ENCODE assay signal across 1 cellular context in the genomic region with DNA sequence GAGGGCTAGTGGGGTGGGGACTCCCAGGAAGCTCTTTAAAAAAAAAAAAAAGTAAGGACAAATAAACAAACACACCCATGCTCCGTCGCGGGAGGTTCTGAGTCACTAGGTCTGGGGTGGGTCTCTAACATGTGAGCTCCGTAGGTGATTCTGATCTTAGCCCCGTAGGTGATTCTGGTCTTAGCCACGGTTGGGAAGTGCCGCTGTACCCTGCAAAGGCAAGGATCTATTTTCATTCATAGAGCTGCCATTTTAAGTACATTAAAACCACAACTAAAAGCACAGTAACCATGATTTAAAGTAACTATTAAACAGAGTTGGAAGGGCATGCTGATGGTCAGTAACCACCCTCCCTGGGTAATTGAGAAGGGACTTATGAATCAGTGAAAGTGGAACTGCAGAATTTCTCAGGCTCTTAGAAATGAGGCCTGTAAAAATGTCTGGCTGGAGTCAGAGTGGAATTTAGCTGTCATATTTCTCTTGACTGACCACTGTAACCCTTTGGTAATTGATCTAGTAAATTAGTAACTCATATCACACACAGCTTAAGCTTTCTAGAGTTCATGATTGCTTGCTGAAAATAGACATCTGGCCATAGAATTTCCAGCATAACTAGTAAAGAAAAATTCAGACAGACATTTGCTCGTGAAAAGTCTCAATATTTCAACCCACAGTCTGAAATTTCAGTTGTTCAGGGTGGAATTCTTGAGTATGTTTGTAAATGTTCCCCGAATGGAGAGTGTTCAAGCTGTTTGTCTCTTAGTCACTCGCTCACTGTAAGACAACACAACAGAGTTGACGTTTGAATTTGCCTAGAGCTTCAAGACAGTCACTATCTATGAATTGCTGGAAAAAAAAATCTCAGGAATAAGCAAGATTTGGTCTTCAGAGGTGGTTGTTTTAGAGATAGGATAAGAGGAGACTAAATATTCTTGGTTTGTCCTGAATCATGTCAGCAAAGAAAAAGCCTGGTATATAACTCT.
TF ChIP-seq lines count a peak whose summit lies in the region.

No MANE protein-coding gene starts in this region.

TF ChIP-seq in A549, 52 proteins besides CTCF, POLR2A, EP300 and RAD21 (continued from another document):
- TF ChIP-seq, protein P1, sequence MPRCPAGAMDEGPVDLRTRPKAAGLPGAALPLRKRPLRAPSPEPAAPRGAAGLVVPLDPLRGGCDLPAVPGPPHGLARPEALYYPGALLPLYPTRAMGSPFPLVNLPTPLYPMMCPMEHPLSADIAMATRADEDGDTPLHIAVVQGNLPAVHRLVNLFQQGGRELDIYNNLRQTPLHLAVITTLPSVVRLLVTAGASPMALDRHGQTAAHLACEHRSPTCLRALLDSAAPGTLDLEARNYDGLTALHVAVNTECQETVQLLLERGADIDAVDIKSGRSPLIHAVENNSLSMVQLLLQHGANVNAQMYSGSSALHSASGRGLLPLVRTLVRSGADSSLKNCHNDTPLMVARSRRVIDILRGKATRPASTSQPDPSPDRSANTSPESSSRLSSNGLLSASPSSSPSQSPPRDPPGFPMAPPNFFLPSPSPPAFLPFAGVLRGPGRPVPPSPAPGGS (IDR thresholded peaks at IDR 0.05): peak; percentile 79; the same call in 2 of the 3 replicates
- no peak for TF ChIP-seq CBX2 (IDR thresholded peaks at IDR 0.05; ENCODE audit: borderline replicate concordance, low read depth)
- peak; percentile 47; the same call in 2 of the 3 replicates for TF ChIP-seq SMC3 (IDR thresholded peaks at IDR 0.05)
- TF ChIP-seq HDAC2 (IDR thresholded peaks at IDR 0.05): no peak
- TF ChIP-seq, protein P2, sequence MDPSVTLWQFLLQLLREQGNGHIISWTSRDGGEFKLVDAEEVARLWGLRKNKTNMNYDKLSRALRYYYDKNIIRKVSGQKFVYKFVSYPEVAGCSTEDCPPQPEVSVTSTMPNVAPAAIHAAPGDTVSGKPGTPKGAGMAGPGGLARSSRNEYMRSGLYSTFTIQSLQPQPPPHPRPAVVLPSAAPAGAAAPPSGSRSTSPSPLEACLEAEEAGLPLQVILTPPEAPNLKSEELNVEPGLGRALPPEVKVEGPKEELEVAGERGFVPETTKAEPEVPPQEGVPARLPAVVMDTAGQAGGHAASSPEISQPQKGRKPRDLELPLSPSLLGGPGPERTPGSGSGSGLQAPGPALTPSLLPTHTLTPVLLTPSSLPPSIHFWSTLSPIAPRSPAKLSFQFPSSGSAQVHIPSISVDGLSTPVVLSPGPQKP (IDR thresholded peaks at IDR 0.05; ENCODE audit: low read depth, low read length): no peak
- TF ChIP-seq ZFP36 (IDR thresholded peaks at IDR 0.05; ENCODE audit: borderline replicate concordance, partially characterized antibody): no peak
- TF ChIP-seq FOSL2 (IDR thresholded peaks at IDR 0.05): peak; percentile 65
- peak; percentile 67 for TF ChIP-seq FOSL2 (CRISPR knock-in tag; IDR thresholded peaks at IDR 0.05)
